8 cellular contexts compared by ENCODE assay signal in the genomic region with DNA sequence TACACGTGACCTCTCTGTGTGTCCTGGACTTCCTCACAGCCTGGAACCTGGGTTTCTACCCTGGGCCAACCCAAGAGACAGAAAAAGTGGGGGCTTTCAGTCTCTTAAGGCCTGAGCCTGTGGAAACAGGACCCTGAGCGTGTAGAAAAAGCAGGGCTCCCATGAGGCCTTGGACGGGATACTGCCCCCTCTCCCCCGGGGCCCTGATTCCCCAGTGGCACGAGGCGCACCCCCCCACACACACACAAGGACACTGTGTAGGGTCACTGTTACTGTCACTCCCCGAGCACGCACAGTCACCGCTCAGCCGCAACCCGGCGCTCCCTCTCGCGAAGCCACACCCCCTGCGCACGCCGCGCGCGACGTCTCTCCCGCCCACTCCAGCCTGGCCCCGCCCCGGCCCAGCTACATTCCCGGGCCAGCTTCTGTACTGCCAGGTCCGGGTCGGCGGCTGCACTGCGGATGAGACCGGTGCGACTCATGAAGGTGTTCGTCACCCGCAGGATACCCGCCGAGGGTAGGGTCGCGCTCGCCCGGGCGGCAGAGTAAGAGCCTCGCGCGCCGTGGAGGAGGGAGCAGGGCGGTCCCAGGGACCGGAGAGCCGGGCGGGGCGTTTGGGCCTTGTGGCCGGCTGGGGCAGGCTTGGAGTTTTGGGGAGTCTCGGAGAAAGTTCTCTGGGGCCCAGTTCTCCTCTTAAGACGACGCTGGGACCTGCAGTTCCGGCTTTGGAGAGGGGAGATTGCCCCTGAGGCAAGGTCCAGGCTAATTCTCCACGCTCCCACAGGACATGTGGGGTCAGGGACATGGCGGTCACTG. TPM values are rescaled to one million over a fixed set of nuclear protein-coding genes. Genes with fewer than 3 reads are reported as not detected.
DNase-seq lines count a peak whose midpoint lies in the region; ATAC-seq and TF ChIP-seq lines count a peak whose summit lies in the region.

A gene (plus strand): TSS at position 408 of the 816 bp plus-strand sequence. CDS start 55 bp downstream, at position 463.

- TF ChIP-seq CTCF in MM.1S (IDR thresholded peaks at IDR 0.05; ENCODE audit: low read length) (no peak), osteoblast (IDR thresholded peaks at IDR 0.05; ENCODE audit: extremely low read depth, low read depth, low read length) (no peak), thoracic aorta (IDR thresholded peaks at IDR 0.05) (no peak)

- peaks cover 8% of the 10 kb centered on the region for H3K36me3 Mint-ChIP-seq in activated naive CD4-positive, alpha-beta T cell treated with anti-CD3 and anti-CD28 coated beads, Interleukin-2, amount 10 ng/mL, durations not matched to agents 7 days and 5 days

- H3K79me2 ChIP-seq in MM.1S (ENCODE audit: low read length) (peaks cover 24% of the 10 kb centered on the region), osteoblast (ENCODE audit: insufficient read depth, low read length) (peaks cover 45% of the 10 kb centered on the region)

- peak; percentile 83 for ATAC-seq in thoracic aorta (ENCODE audit: insufficient number of reproducible peaks, low FRiP score, low read depth)

- CTCF ChIA-PET in activated naive CD4-positive, alpha-beta T cell treated with anti-CD3 and anti-CD28 coated beads, Interleukin-2, amount 10 ng/mL, durations not matched to agents 7 days and 5 days (lab: Charles Lee), result interaction anchor here (1.0 to 1.2 kb wide), 2 partner anchors 8 to 11 kb away, joined by 3 to 7 read pairs; no protein-coding TSS in a partner anchor

- 0 out of 2 replicates have a peak, but pooled peaks cover 3% of the 10 kb centered on the region for H3F3A ChIP-seq in MM.1S (ENCODE audit: insufficient read depth, low read length)

- H3K4me1 ChIP-seq in MM.1S (ENCODE audit: low read length), result peaks cover 9% of the 10 kb centered on the region
- H3K4me1 ChIP-seq in osteoblast (ENCODE audit: insufficient read depth, low read length), result peaks cover 25% of the 10 kb centered on the region
- peaks cover 11 to 31% of the 10 kb centered on the region in 2 donors for H3K4me1 ChIP-seq in thoracic aorta (ENCODE audit: control insufficient read depth in 1 of 2, low read depth in 2 of 2)

- H3K9me3 ChIP-seq in MM.1S (replicated peaks; ENCODE audit: insufficient read depth, low read length) (no peaks in the 10 kb centered on the region), SK-N-MC (ENCODE audit: low read depth, low read length) (no peaks in the 10 kb centered on the region), osteoblast (ENCODE audit: low read depth, low read length) (no peaks in the 10 kb centered on the region), thoracic aorta (no peaks in the 10 kb centered on the region)

- peak within 1 kb of the TSS; percentile 80 for H3K9ac ChIP-seq in MM.1S (ENCODE audit: low read length)
- H3K9ac ChIP-seq in SK-N-MC (ENCODE audit: insufficient read length), result peak within 1 kb of the TSS; percentile 96

- H2AFZ ChIP-seq in MM.1S (ENCODE audit: low read length), result peak within 1 kb of the TSS; percentile 97
- peak within 1 kb of the TSS; percentile 93 for H2AFZ ChIP-seq in osteoblast (ENCODE audit: low read length)

- H3K36me3 ChIP-seq in MM.1S (replicated peaks; ENCODE audit: insufficient read depth, low read length), result no peaks in the 10 kb centered on the region
- peaks cover 20% of the 10 kb centered on the region for H3K36me3 ChIP-seq in SK-N-MC (ENCODE audit: insufficient read depth, low read length)
- H3K36me3 ChIP-seq in osteoblast (ENCODE audit: insufficient read depth, low read length), result peaks cover 22% of the 10 kb centered on the region
- H3K36me3 ChIP-seq in thoracic aorta, result no peaks in the 10 kb centered on the region

- H3K9me3 Mint-ChIP-seq in activated naive CD4-positive, alpha-beta T cell treated with anti-CD3 and anti-CD28 coated beads, Interleukin-2, amount 10 ng/mL, durations not matched to agents 7 days and 5 days, result no peaks in the 10 kb centered on the region

- H3K4me2 ChIP-seq in MM.1S (ENCODE audit: low read depth, low read length), result peak within 1 kb of the TSS; percentile 83
- H3K4me2 ChIP-seq in osteoblast (ENCODE audit: insufficient read depth, low read length), result peak within 1 kb of the TSS; percentile 87

- H3K4me1 Mint-ChIP-seq in activated naive CD4-positive, alpha-beta T cell treated with anti-CD3 and anti-CD28 coated beads, Interleukin-2, amount 10 ng/mL, durations not matched to agents 7 days and 5 days, result peaks cover 24% of the 10 kb centered on the region

- H3K9me2 ChIP-seq in MM.1S (replicated peaks; ENCODE audit: insufficient read depth, low read length), result no peaks in the 10 kb centered on the region

- H3K4me3 ChIP-seq in MM.1S (ENCODE audit: low read length) (peak within 1 kb of the TSS; percentile 96), SK-N-MC (peak within 1 kb of the TSS; percentile 98), osteoblast (ENCODE audit: insufficient read depth, low read length) (peak within 1 kb of the TSS; percentile 91), thoracic aorta (peak within 1 kb of the TSS; percentile 95)

- DNase-seq in GM03348 (ENCODE audit: low spot score), result peak; percentile 96
- DNase-seq in HCEC 1CT, result peak; percentile 72
- peak; percentile 82 for DNase-seq in MM.1S
- no peak for DNase-seq in SK-N-MC (ENCODE audit: low read depth, low spot score)
- DNase-seq in activated naive CD4-positive, alpha-beta T cell treated with anti-CD3 and anti-CD28 coated beads, Interleukin-2, amount 10 ng/mL, durations not matched to agents 7 days and 5 days, result peak; percentile 92
- peak; percentile 92 for DNase-seq in globus pallidus (ENCODE audit: low spot score)
- DNase-seq in osteoblast (ENCODE audit: insufficient read length, low spot score, missing footprints), result peak; percentile 98
- DNase-seq in thoracic aorta (ENCODE audit: low spot score), result peak; percentile 72

- peak within 1 kb of the TSS; percentile 95 for H3K4me3 Mint-ChIP-seq in activated naive CD4-positive, alpha-beta T cell treated with anti-CD3 and anti-CD28 coated beads, Interleukin-2, amount 10 ng/mL, durations not matched to agents 7 days and 5 days

- H3K27ac ChIP-seq in MM.1S (ENCODE audit: low read length), result peak within 1 kb of the TSS; percentile 50; the same call in 1 of the 2 replicates
- H3K27ac ChIP-seq in SK-N-MC, result no peak within 1 kb of the TSS
- peak within 1 kb of the TSS; percentile 92 for H3K27ac ChIP-seq in osteoblast (ENCODE audit: low read depth, low read length)
- H3K27ac ChIP-seq in thoracic aorta, result peak within 1 kb of the TSS; percentile 59 to 71

- H3K27me3 Mint-ChIP-seq in activated naive CD4-positive, alpha-beta T cell treated with anti-CD3 and anti-CD28 coated beads, Interleukin-2, amount 10 ng/mL, durations not matched to agents 7 days and 5 days, result no peaks in the 10 kb centered on the region

- peak within 1 kb of the TSS; percentile 90 for H3K27ac Mint-ChIP-seq in activated naive CD4-positive, alpha-beta T cell treated with anti-CD3 and anti-CD28 coated beads, Interleukin-2, amount 10 ng/mL, durations not matched to agents 7 days and 5 days

- no peaks in the 10 kb centered on the region for H3K27me3 ChIP-seq in MM.1S (replicated peaks; ENCODE audit: insufficient read depth, low read length)
- no peaks in the 10 kb centered on the region for H3K27me3 ChIP-seq in osteoblast (ENCODE audit: insufficient read depth, low read length)
- H3K27me3 ChIP-seq in thoracic aorta (replicated peaks; ENCODE audit: insufficient read depth), result no peaks in the 10 kb centered on the region

- H4K20me1 ChIP-seq in MM.1S (ENCODE audit: insufficient read depth, low read length) (no peaks in the 10 kb centered on the region), osteoblast (ENCODE audit: insufficient read depth, low read length) (peaks cover 15% of the 10 kb centered on the region)

RNA-seq across cellular contexts. Expression of the gene that starts here (rescaled TPM):
- total RNA-seq in osteoblast (149 and 165 TPM in 2 replicates), thoracic aorta (100 to 1,000 TPM; 111 to 156 TPM)
